Comparison of ENCODE assay signal across 26 cellular contexts in genomic region chr11:101091781-101092180, GRCh38. TPM values are rescaled to one million over a fixed set of nuclear protein-coding genes. Genes with fewer than 3 reads are reported as not detected.
DNase-seq lines count a peak whose midpoint lies in the region; ATAC-seq and TF ChIP-seq lines count a peak whose summit lies in the region.
"Had no signal": no experiment of that assay in that cellular context is flagged by ENCODE, and none has a peak within 500 bp of the region (broad histone marks: within the 10 kb centered on the region; RNA-seq: fewer than 3 reads in every experiment).

No MANE protein-coding gene starts in this region.

- no peaks in the 10 kb centered on the region for H3K79me2 ChIP-seq in GM23338 (replicated peaks; ENCODE audit: insufficient read depth)

- H2AFZ ChIP-seq in GM23338, result no peak overlapping the region

- H3K27me3 ChIP-seq in RWPE2 (ENCODE audit: insufficient read depth, poor library complexity, severe bottlenecking) (no peaks in the 10 kb centered on the region), GM23338 (ENCODE audit: insufficient read depth) (no peaks in the 10 kb centered on the region)
- H3K27me3 ChIP-seq: brain microvascular endothelial cell, dorsolateral prefrontal cortex, transverse colon had no signal

- H3K4me1 Mint-ChIP-seq in GM23338, result no peaks in the 10 kb centered on the region
- H3K4me1 Mint-ChIP-seq: CD8-positive, alpha-beta memory T cell; nephron; stimulated activated memory B cell treated with anti-CD40 and anti-IgM and Interleukin-4, amounts not matched to agents 10 μg/mL and 1 μg/mL and 100 μg/mL, for 72 hours had no signal

- DNase-seq in DMS53 treated with DMSO at 0.1 percent for 48 hours (lab: John Stamatoyannopoulos, UW; ENCODE audit: unreplicated experiment) (peak; percentile 96), M059J (ENCODE audit: low read depth) (peak; percentile 31), RWPE2 (ENCODE audit: low spot score) (no peak), head of caudate nucleus (peak in 24 of 42 donors; percentile 2 to 72 (median 20)), retina (no peak), activated gamma-delta T cell treated with Interleukin-2 at 50 U/mL for 16 hours (no peak), GM23338 (ENCODE audit: low spot score) (no peak)
- DNase-seq: activated CD4-positive, alpha-beta T cell treated with anti-CD3 and anti-CD28 coated beads for 4 hours; activated CD8-positive, alpha-beta memory T cell treated with anti-CD3 and anti-CD28 coated beads for 24 hours; amygdala; brain microvascular endothelial cell; CD8-positive, alpha-beta memory T cell; DMS 273 treated with DMSO at 0.1 percent for 48 hours; dorsolateral prefrontal cortex; hypothalamus; NCI-H1105 treated with DMSO at 0.1 percent for 48 hours; NCI-H1930; Right ventricle myocardium superior; transverse colon had no signal

- peaks cover 6% of the 10 kb centered on the region; the same call in 1 of the 3 replicates for H3K36me3 Mint-ChIP-seq in GM23338 (ENCODE audit: low read depth)
- H3K36me3 Mint-ChIP-seq: CD8-positive, alpha-beta memory T cell; stimulated activated memory B cell treated with anti-CD40 and anti-IgM and Interleukin-4, amounts not matched to agents 10 μg/mL and 1 μg/mL and 100 μg/mL, for 72 hours had no signal

- H3K4me3 Mint-ChIP-seq in GM23338, result no peak overlapping the region
- H3K4me3 Mint-ChIP-seq: CD8-positive, alpha-beta memory T cell; nephron; stimulated activated memory B cell treated with anti-CD40 and anti-IgM and Interleukin-4, amounts not matched to agents 10 μg/mL and 1 μg/mL and 100 μg/mL, for 72 hours had no signal

- no peak overlapping the region for H3K27ac ChIP-seq in RWPE2 (ENCODE audit: poor library complexity, severe bottlenecking)
- no peak overlapping the region for H3K27ac ChIP-seq in GM23338 (ENCODE audit: low read depth)
- H3K27ac ChIP-seq: brain microvascular endothelial cell, dorsolateral prefrontal cortex, skin epidermis, transverse colon had no signal

- no peaks in the 10 kb centered on the region for H4K20me1 ChIP-seq in GM23338 (replicated peaks; ENCODE audit: insufficient read depth)

- no peaks in the 10 kb centered on the region for H3K9me3 ChIP-seq in RWPE2 (ENCODE audit: severe bottlenecking)
- H3K9me3 ChIP-seq: transverse colon had no signal

- no peaks in the 10 kb centered on the region for H3F3A ChIP-seq in GM23338 (replicated peaks; ENCODE audit: low read depth)

- no peak for TF ChIP-seq CTCF in RWPE2 (IDR thresholded peaks at IDR 0.05; ENCODE audit: poor library complexity, severe bottlenecking)
- no peak for TF ChIP-seq CTCF in GM23338 (conservative IDR thresholded peaks at IDR 0.05; ENCODE audit: low read depth in 2 of 2)

- ATAC-seq in RWPE2 (ENCODE audit: low read depth) (peak; percentile 58; the same call in 2 of the 3 replicates), GM23338 (no peak), GM18861 (IDR thresholded peaks at IDR 0.05; ENCODE audit: unreplicated experiment) (no peak)
- ATAC-seq: activated naive CD4-positive, alpha-beta T cell treated with anti-CD3 and anti-CD28 coated beads, Interleukin-2, amount 50 U/mL, for 72 hours; stimulated activated memory B cell treated with anti-CD40 and anti-IgM and Interleukin-4, amounts not matched to agents 10 μg/mL and 1 μg/mL and 100 μg/mL, for 72 hours had no signal

- H3K4me1 ChIP-seq in RWPE2 (ENCODE audit: insufficient read depth, poor library complexity, severe bottlenecking) (no peaks in the 10 kb centered on the region), GM23338 (ENCODE audit: insufficient read depth) (no peaks in the 10 kb centered on the region)
- H3K4me1 ChIP-seq: transverse colon had no signal

- H3K4me2 ChIP-seq in GM23338, result no peak overlapping the region

- no peaks in the 10 kb centered on the region for H3K27me3 Mint-ChIP-seq in GM23338 (ENCODE audit: insufficient read depth, low read depth, poor library complexity)
- H3K27me3 Mint-ChIP-seq: CD8-positive, alpha-beta memory T cell; stimulated activated memory B cell treated with anti-CD40 and anti-IgM and Interleukin-4, amounts not matched to agents 10 μg/mL and 1 μg/mL and 100 μg/mL, for 72 hours had no signal

- H3K4me3 ChIP-seq in RWPE2 (ENCODE audit: severe bottlenecking) (no peak overlapping the region), GM23338 (no peak overlapping the region)
- H3K4me3 ChIP-seq: dorsolateral prefrontal cortex, skin epidermis, transverse colon had no signal

- peaks cover 4% of the 10 kb centered on the region; the same call in 2 of the 3 replicates for H3K9me3 Mint-ChIP-seq in GM23338
- H3K9me3 Mint-ChIP-seq: stimulated activated memory B cell treated with anti-CD40 and anti-IgM and Interleukin-4, amounts not matched to agents 10 μg/mL and 1 μg/mL and 100 μg/mL, for 72 hours had no signal

- H3K36me3 ChIP-seq in RWPE2 (ENCODE audit: low read depth) (no peaks in the 10 kb centered on the region), GM23338 (ENCODE audit: insufficient read depth) (no peaks in the 10 kb centered on the region)
- H3K36me3 ChIP-seq: brain microvascular endothelial cell, transverse colon had no signal

- no peak overlapping the region for H3K27ac Mint-ChIP-seq in GM23338
- H3K27ac Mint-ChIP-seq: activated naive CD4-positive, alpha-beta T cell treated with anti-CD3 and anti-CD28 coated beads, Interleukin-2, amount 50 U/mL, for 72 hours; CD8-positive, alpha-beta memory T cell; nephron; stimulated activated memory B cell treated with anti-CD40 and anti-IgM and Interleukin-4, amounts not matched to agents 10 μg/mL and 1 μg/mL and 100 μg/mL, for 72 hours had no signal

- intact Hi-C loops in head of caudate nucleus (cut with DNase I), result no loop called here

- no peaks in the 10 kb centered on the region; the same call in 1 of the 2 replicates for H3K9me2 ChIP-seq in GM23338 (ENCODE audit: insufficient read depth)

TF ChIP-seq in GM23338, 12 proteins besides CTCF, POLR2A, EP300 and RAD21 (continues in another document):
- TF ChIP-seq REST (IDR thresholded peaks at IDR 0.05; ENCODE audit: unreplicated experiment) (no peak), CREB1 (CRISPR knock-in tag; IDR thresholded peaks at IDR 0.05; ENCODE audit: low read depth) (no peak), JUNB (IDR thresholded peaks at IDR 0.05; ENCODE audit: unreplicated experiment) (no peak), NANOG (IDR thresholded peaks at IDR 0.05; ENCODE audit: borderline replicate concordance) (no peak), POLR2AphosphoS5 (IDR thresholded peaks at IDR 0.05; ENCODE audit: low read depth) (no peak), EZH2 (IDR thresholded peaks at IDR 0.05; ENCODE audit: low read depth, unreplicated experiment) (no peak), ZNF331 (CRISPR knock-in tag; IDR thresholded peaks at IDR 0.05; ENCODE audit: low read depth) (no peak)

RNA-seq across cellular contexts. Expression of gene PGR, which starts 37.8 kb away (rescaled TPM):
- total RNA-seq in M059J (2014; rRNA removed; shearing (Covaris generic)), result not detected in 2 replicates
- total RNA-seq in GM23338 (2014; rRNA removed; shearing (Covaris generic)), result 0.04 and 0.07 TPM in 2 replicates
- polyA plus RNA-seq in GM23338 (2016; fragmentation: Nextera tagmentation; extraction: Ambion mirVana), result 0.11 and 0.12 TPM in 2 replicates
- total RNA-seq: activated naive CD4-positive, alpha-beta T cell treated with anti-CD3 and anti-CD28 coated beads, Interleukin-2, amount 50 U/mL, for 72 hours; CD8-positive, alpha-beta memory T cell; chondrocyte had no signal
- polyA plus RNA-seq: BJ; CD8-positive, alpha-beta memory T cell had no signal

Comparison
In these comparisons a context has a peak if more than half of its experiments do, and no peak if none do; other contexts are left out.
1. DNase-seq: peak in DMS53 treated with DMSO at 0.1 percent for 48 hours (single experiment), M059J (single experiment) and head of caudate nucleus (24 of 42); none in RWPE2 (single experiment), retina (single experiment), activated gamma-delta T cell treated with Interleukin-2 at 50 U/mL for 16 hours (single experiment) and GM23338 (single experiment).